Comparison of ENCODE assay signal across 8 cellular contexts in the genomic region with DNA sequence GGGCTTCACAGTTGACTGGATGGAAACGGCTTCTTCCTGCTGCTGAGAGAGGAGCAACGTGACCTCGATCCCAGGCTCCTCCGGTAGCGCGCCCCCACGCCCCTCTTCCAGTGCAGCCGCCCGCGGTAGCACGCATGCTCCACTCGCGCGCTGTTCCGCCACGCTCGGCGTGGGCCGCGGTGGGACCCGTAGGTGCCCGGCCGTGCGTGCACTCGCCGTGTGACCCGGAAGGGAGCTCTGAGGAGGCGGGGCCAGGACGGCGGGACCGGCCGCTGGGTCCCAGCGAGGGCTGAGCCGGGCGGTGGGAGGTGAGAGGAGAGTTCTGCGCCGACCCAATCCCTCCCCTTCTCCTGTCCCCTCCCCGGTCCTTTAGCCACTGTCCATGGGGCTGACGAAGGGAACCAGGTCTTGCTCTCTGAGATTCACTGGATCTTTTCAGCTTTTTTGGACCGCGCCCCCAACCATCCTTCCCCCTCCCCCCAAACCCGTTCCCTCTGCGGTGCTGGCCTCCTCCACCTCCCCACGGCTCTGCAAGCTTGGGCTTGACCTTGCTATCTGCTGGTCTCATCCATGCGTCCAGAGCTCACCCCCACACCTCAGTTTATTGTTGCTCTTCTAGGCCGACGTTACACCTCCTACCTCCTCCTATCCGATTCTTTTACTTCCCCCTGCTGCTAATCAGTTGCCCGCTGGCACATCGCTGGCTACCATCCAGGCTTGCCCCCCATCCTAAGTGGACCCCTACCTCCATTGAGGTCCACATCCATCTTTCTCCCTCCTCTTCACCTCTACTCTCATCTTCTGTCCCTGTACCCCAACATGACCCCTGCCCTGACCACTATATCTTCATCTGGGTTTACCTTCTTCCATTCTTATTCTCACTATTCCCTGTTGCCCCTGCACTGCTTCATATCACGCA. TPM values are rescaled to one million over a fixed set of nuclear protein-coding genes. Genes with fewer than 3 reads are reported as not detected.
A peak's percentile ranks its signal among the peaks of the same experiment; 100 is the strongest.
DNase-seq lines count a peak whose midpoint lies in the region; ATAC-seq and TF ChIP-seq lines count a peak whose summit lies in the region.

A gene (plus strand): TSS at position 255 of the 919 bp plus-strand sequence. CDS start 2,115 bp downstream, outside the sequence.

- CTCF ChIA-PET in OCI-LY7 (lab: Charles Lee; ENCODE audit: unreplicated experiment) = interaction anchor here (0.5 kb wide), 1 partner anchor 411 kb away, joined by 3 read pairs; no protein-coding TSS in a partner anchor

- ATAC-seq in GM19324 (IDR thresholded peaks at IDR 0.05; ENCODE audit: low FRiP score, unreplicated experiment) (peak; percentile 87), HG03460 (IDR thresholded peaks at IDR 0.05; ENCODE audit: unreplicated experiment) (peak; percentile 91), mucosa of descending colon (peak; percentile 99)

- no peaks in the 10 kb centered on the region for H3K79me2 ChIP-seq in OCI-LY7 (ENCODE audit: insufficient read depth, low read depth, low read length)

- POLR2A ChIA-PET in OCI-LY7 (lab: Charles Lee) = interaction anchor here (0.6 to 1.6 kb wide), 6 partner anchors 15 to 253 kb away, joined by 3 to 5 read pairs (median 3); a partner anchor contains a TSS

- intact Hi-C loops in OCI-LY7 (cut with micrococcal nuclease; ENCODE audit: unreplicated experiment) (no loop called here), mucosa of descending colon (cut with DNase I, micrococcal nuclease) (no loop called here)

- peaks cover 23% of the 10 kb centered on the region for H3K4me1 ChIP-seq in OCI-LY7 (ENCODE audit: insufficient read depth, low read length, poor library complexity, severe bottlenecking)
- H3K4me1 ChIP-seq in mucosa of descending colon (ENCODE audit: low read depth) = peaks cover 9% of the 10 kb centered on the region

- H3K4me3 ChIP-seq in OCI-LY7 (ENCODE audit: low read depth, low read length, poor library complexity, severe bottlenecking) (peak within 1 kb of the TSS; percentile 85), mucosa of descending colon (peak within 1 kb of the TSS; percentile 51)

- TF ChIP-seq CTCF in OCI-LY7 (conservative IDR thresholded peaks at IDR 0.05; ENCODE audit: low read length) (no peak), mucosa of descending colon (IDR thresholded peaks at IDR 0.05) (no peak)

- H4K20me1 ChIP-seq in OCI-LY7 (ENCODE audit: insufficient read depth, low read length) = no peaks in the 10 kb centered on the region

- H3K9me3 ChIP-seq in OCI-LY7 (ENCODE audit: low read length) = no peaks in the 10 kb centered on the region
- no peaks in the 10 kb centered on the region for H3K9me3 ChIP-seq in mucosa of descending colon

- H3K27ac ChIP-seq in OCI-LY7 (ENCODE audit: low read depth, low read length, poor library complexity, severe bottlenecking) = peak within 1 kb of the TSS; percentile 51
- peak within 1 kb of the TSS; percentile 55 for H3K27ac ChIP-seq in epithelial cell of prostate

- H2AFZ ChIP-seq in OCI-LY7 (ENCODE audit: low read length) = peak within 1 kb of the TSS; percentile 85

- peaks cover 27% of the 10 kb centered on the region for H3K36me3 ChIP-seq in OCI-LY7 (ENCODE audit: insufficient read depth, low read length)
- H3K36me3 ChIP-seq in mucosa of descending colon (ENCODE audit: low read depth) = no peaks in the 10 kb centered on the region

- H3K9me2 ChIP-seq in OCI-LY7 (ENCODE audit: insufficient read depth, low read length) = no peaks in the 10 kb centered on the region

- peak; percentile 90 for DNase-seq in CD1c-positive myeloid dendritic cell (ENCODE audit: extremely low spot score)
- peak; percentile 89 for DNase-seq in OCI-LY7 (ENCODE audit: low spot score)
- DNase-seq in activated T-cell treated with anti-CD3 and anti-CD28 coated beads for 48 hours (ENCODE audit: low read depth) = peak; percentile 83
- no peak for DNase-seq in epithelial cell of prostate (ENCODE audit: low read depth, low spot score)
- peak; percentile 89 to 92 (median 92) for DNase-seq in mucosa of descending colon
- peak; percentile 81 to 83 for DNase-seq in stimulated activated CD8-positive, alpha-beta memory T cell treated with anti-CD3 and anti-CD28 coated beads, Interleukin-2, amount 100 ng/mL, for 48 hours (ENCODE audit: low read depth in 2 of 2)

- BruUV-seq in OCI-LY7 (replicated peaks; lab: Mats Ljungman, UMichigan) = no TSS peak

- peak within 1 kb of the TSS; percentile 96 for H3K4me2 ChIP-seq in OCI-LY7 (ENCODE audit: low read length)

RNA-seq across cellular contexts. Expression of the gene that starts here (rescaled TPM):
- 27.4 and 37.0 TPM in 2 replicates for total RNA-seq in OCI-LY7 (2014; rRNA removed; shearing (Covaris generic))
- 31.1 and 32.9 TPM in 2 replicates for total RNA-seq in OCI-LY7 (2022)
- total RNA-seq in mucosa of descending colon = 10 to 100 TPM; 35.9 to 46.9 (median 44.3) TPM
